Comparison of ENCODE assay signal across 1 cellular context in the genomic region with DNA sequence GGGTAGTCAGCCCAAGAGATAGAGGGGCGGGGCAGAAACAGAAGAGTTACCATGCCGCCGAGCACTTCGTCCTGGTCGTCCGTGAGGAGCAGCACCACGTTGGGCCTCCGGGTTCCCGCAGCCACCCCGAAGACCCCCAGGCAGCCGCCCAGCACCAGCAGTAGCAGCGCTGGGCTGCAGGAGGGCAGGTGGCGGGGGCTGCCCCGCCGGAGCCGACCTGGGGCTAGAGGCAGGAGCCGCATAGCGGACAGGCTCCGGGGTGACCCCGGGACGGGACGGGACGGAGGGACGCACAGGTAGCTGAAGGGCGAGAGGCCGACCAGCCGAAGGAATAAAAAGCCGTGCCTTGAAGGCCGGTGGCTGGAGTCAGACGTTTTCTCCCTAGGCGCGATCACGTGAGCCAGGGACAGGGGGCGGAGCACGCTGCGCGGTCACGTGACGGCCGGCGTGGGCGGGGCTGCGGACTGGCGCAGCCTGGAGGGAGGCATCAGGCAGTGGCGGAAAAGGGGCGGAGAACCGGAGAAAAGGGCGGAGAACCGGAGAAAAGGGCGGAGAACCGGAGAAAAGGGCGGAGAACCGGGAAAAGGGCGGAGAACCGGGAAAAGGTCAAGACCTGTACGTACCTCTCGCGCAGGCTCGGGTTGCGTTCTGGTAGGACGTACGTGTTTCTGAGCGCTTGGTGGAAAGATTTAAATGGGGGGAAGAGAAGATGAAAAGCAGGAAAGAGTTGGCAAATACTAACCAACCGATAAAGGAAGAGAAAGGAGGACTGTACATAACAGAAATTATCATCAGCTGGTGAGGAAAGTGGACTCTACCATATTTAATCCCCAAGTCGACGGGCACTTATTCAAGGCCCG.
A peak's percentile ranks its signal among the peaks of the same experiment; 100 is the strongest.
TF ChIP-seq lines count a peak whose summit lies in the region.

GNS (minus strand) TSS at position 372 of the 860 bp plus-strand sequence; CDS start at position 242, 130 bp downstream.

TF ChIP-seq in K562, 482 proteins besides CTCF, POLR2A, EP300 and RAD21 (continued from another document and continues in another):
- TF ChIP-seq ZBTB40 (IDR thresholded peaks at IDR 0.05) (peak; percentile 63; the same call in 1 of the 2 replicates), ZBTB40 (CRISPR knock-in tag; IDR thresholded peaks at IDR 0.05) (no peak), ZNF507 (tag; conservative IDR thresholded peaks at IDR 0.05) (no peak), MAFF (IDR thresholded peaks at IDR 0.05; ENCODE audit: low read length) (no peak), ZNF140 (CRISPR knock-in tag; IDR thresholded peaks at IDR 0.05) (no peak), ZNF146 (CRISPR knock-in tag; IDR thresholded peaks at IDR 0.05; ENCODE audit: unreplicated experiment) (no peak), ZNF766 (CRISPR knock-in tag; conservative IDR thresholded peaks at IDR 0.05) (no peak), ZNF175 (CRISPR knock-in tag; IDR thresholded peaks at IDR 0.05; ENCODE audit: low read depth) (peak; percentile 42; the same call in 1 of the 2 replicates), HINFP (tag; conservative IDR thresholded peaks at IDR 0.05; ENCODE audit: low read depth) (no peak), NR4A1 (CRISPR knock-in tag; IDR thresholded peaks at IDR 0.05) (no peak), NR4A1 (tag; IDR thresholded peaks at IDR 0.05) (no peak), ZBTB8A (IDR thresholded peaks at IDR 0.05; ENCODE audit: partially characterized antibody) (no peak), PHB2 (IDR thresholded peaks at IDR 0.05; ENCODE audit: low read depth) (no peak), GABPB1 (CRISPR knock-in tag; IDR thresholded peaks at IDR 0.05) (no peak), TRIM24 (IDR thresholded peaks at IDR 0.05) (no peak), ZNF280B (CRISPR knock-in tag; IDR thresholded peaks at IDR 0.05) (no peak), SAFB2 (IDR thresholded peaks at IDR 0.05; ENCODE audit: borderline replicate concordance, low read depth, low read length, severe bottlenecking) (no peak), THAP12 (CRISPR knock-in tag; IDR thresholded peaks at IDR 0.05) (0 out of 2 replicates have a peak, but pooled peaks have one; percentile 23), NRF1 (conservative IDR thresholded peaks at IDR 0.05 in 1 of 2, IDR thresholded peaks at IDR 0.05 in 1 of 2) (peak; percentile 91 to 93), GATA2 (CRISPR knock-in tag; IDR thresholded peaks at IDR 0.05) (no peak), RBM15 (IDR thresholded peaks at IDR 0.05; ENCODE audit: insufficient read depth, low read length) (no peak), CXXC5 (CRISPR knock-in tag; IDR thresholded peaks at IDR 0.05) (peak; percentile 85), ASH1L (IDR thresholded peaks at IDR 0.05; ENCODE audit: borderline replicate concordance, low read depth, partially characterized antibody) (no peak), POLR2AphosphoS5 (IDR thresholded peaks at IDR 0.05; ENCODE audit: control insufficient read depth, insufficient read depth, low read depth, low read length) (peak; percentile 40; the same call in 1 of the 2 replicates), MYNN (IDR thresholded peaks at IDR 0.05) (no peak), MYNN (CRISPR knock-in tag; IDR thresholded peaks at IDR 0.05) (no peak), DNMT1 (IDR thresholded peaks at IDR 0.05) (no peak), SAP30 (IDR thresholded peaks at IDR 0.05; ENCODE audit: borderline replicate concordance, insufficient read depth, low read depth, low read length, poor library complexity, severe bottlenecking) (peak; percentile 94), SMARCB1 (IDR thresholded peaks at IDR 0.05; ENCODE audit: insufficient read length, low read depth) (no peak), MCM3 (IDR thresholded peaks at IDR 0.05) (no peak), SIX5 (IDR thresholded peaks at IDR 0.05; ENCODE audit: borderline replicate concordance in 1 of 2, insufficient read depth in 1 of 2, low read depth in 1 of 2, low read length in 2 of 2) (no peak), NONO (IDR thresholded peaks at IDR 0.05; ENCODE audit: low read depth in 2 of 2, low read length in 1 of 2) (no peak)
- TF ChIP-seq, protein P1, sequence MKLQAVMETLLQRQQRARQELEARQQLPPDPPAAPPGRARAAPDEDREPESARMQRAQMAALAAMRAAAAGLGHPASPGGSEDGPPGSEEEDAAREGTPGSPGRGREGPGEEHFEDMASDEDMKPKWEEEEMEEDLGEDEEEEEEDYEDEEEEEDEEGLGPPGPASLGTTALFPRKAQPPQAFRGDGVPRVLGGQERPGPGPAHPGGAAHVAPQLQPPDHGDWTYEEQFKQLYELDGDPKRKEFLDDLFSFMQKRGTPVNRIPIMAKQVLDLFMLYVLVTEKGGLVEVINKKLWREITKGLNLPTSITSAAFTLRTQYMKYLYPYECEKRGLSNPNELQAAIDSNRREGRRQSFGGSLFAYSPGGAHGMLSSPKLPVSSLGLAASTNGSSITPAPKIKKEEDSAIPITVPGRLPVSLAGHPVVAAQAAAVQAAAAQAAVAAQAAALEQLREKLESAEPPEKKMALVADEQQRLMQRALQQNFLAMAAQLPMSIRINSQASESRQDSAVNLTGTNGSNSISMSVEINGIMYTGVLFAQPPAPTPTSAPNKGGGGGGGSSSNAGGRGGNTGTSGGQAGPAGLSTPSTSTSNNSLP (IDR thresholded peaks at IDR 0.05; ENCODE audit: borderline replicate concordance, low read depth, low read length): no peak
- TF ChIP-seq, protein P2, sequence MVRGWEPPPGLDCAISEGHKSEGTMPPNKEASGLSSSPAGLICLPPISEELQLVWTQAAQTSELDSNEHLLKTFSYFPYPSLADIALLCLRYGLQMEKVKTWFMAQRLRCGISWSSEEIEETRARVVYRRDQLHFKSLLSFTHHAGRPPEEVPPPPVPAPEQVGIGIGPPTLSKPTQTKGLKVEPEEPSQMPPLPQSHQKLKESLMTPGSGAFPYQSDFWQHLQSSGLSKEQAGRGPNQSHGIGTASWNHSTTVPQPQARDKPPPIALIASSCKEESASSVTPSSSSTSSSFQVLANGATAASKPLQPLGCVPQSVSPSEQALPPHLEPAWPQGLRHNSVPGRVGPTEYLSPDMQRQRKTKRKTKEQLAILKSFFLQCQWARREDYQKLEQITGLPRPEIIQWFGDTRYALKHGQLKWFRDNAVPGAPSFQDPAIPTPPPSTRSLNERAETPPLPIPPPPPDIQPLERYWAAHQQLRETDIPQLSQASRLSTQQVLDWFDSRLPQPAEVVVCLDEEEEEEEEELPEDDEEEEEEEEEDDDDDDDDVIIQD (CRISPR knock-in tag; IDR thresholded peaks at IDR 0.05): no peak
- TF ChIP-seq, protein P3, sequence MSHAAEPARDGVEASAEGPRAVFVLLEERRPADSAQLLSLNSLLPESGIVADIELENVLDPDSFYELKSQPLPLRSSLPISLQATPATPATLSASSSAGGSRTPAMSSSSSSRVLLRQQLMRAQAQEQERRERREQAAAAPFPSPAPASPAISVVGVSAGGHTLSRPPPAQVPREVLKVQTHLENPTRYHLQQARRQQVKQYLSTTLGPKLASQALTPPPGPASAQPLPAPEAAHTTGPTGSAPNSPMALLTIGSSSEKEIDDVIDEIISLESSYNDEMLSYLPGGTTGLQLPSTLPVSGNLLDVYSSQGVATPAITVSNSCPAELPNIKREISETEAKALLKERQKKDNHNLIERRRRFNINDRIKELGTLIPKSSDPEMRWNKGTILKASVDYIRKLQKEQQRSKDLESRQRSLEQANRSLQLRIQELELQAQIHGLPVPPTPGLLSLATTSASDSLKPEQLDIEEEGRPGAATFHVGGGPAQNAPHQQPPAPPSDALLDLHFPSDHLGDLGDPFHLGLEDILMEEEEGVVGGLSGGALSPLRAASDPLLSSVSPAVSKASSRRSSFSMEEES (CRISPR knock-in tag; IDR thresholded peaks at IDR 0.05): peak; percentile 100
